ENCODE assay signal across 28 cellular contexts in genomic region chr4:54392459-54392858, GRCh38.
A peak's percentile ranks its signal among the peaks of the same experiment; 100 is the strongest.
DNase-seq lines count a peak whose midpoint lies in the region; ATAC-seq, FAIRE-seq and TF ChIP-seq lines count a peak whose summit lies in the region.
"Had no signal": no experiment of that assay in that cellular context is flagged by ENCODE, and none has a peak within 500 bp of the region (broad histone marks: within the 10 kb centered on the region; RNA-seq: fewer than 3 reads in every experiment).

No MANE protein-coding gene starts in this region.

- no peak overlapping the region for H3K4me2 ChIP-seq in astrocyte (ENCODE audit: low read length)
- H3K4me2 ChIP-seq: GM23338 had no signal

- no peaks in the 10 kb centered on the region for H3K27me3 Mint-ChIP-seq in astrocyte (ENCODE audit: low read depth, unreplicated experiment)
- H3K27me3 Mint-ChIP-seq in naive thymus-derived CD8-positive, alpha-beta T cell: peaks cover 0 to 16% (median 4%) of the 10 kb centered on the region in 5 donors

- H3K9me3 ChIP-seq in astrocyte (ENCODE audit: insufficient read depth, low read depth, low read length): no peaks in the 10 kb centered on the region
- H3K9me3 ChIP-seq: Peyer's patch had no signal

- no peaks in the 10 kb centered on the region for H3K36me3 Mint-ChIP-seq in astrocyte (ENCODE audit: low read depth, unreplicated experiment)
- H3K36me3 Mint-ChIP-seq in naive thymus-derived CD8-positive, alpha-beta T cell: no peaks in the 10 kb centered on the region
- H3K36me3 Mint-ChIP-seq: CD8-positive, alpha-beta T cell had no signal

- peaks cover 2% of the 10 kb centered on the region for H3K4me1 Mint-ChIP-seq in astrocyte (ENCODE audit: low read depth, unreplicated experiment)
- H3K4me1 Mint-ChIP-seq in naive thymus-derived CD8-positive, alpha-beta T cell: no peaks in the 10 kb centered on the region
- H3K4me1 Mint-ChIP-seq: B cell, GM23338 had no signal

- H3K36me3 ChIP-seq in astrocyte (ENCODE audit: insufficient read depth, low read length): no peaks in the 10 kb centered on the region
- H3K36me3 ChIP-seq: Peyer's patch had no signal

- H3K27ac ChIP-seq in astrocyte (ENCODE audit: low read depth, low read length): no peak overlapping the region
- H3K27ac ChIP-seq: 22Rv1, C4-2B, Peyer's patch had no signal

- H3K4me3 Mint-ChIP-seq in astrocyte (ENCODE audit: unreplicated experiment): no peak overlapping the region
- H3K4me3 Mint-ChIP-seq in naive thymus-derived CD8-positive, alpha-beta T cell: no peak overlapping the region
- H3K4me3 Mint-ChIP-seq: B cell; CD8-positive, alpha-beta T cell; GM23338; H9 had no signal

- H3K79me2 ChIP-seq in astrocyte (ENCODE audit: insufficient read depth, low read length): no peaks in the 10 kb centered on the region

- POLR2A ChIA-PET in naive thymus-derived CD8-positive, alpha-beta T cell (lab: Charles Lee): no interaction called here

- H3K4me1 ChIP-seq in astrocyte (ENCODE audit: insufficient read depth, low read length): no peaks in the 10 kb centered on the region
- H3K4me1 ChIP-seq: Peyer's patch had no signal

- H3K9ac ChIP-seq in astrocyte (ENCODE audit: low read length): no peak overlapping the region

- peaks cover 8% of the 10 kb centered on the region for H3K9me3 Mint-ChIP-seq in astrocyte (ENCODE audit: unreplicated experiment)
- peaks cover 0 to 4% (median 0%) of the 10 kb centered on the region in 9 donors for H3K9me3 Mint-ChIP-seq in naive thymus-derived CD8-positive, alpha-beta T cell

- DNase-seq in NOMO-1 treated with DMSO at 0.1 percent for 48 hours (lab: John Stamatoyannopoulos, UW; ENCODE audit: unreplicated experiment): peak; percentile 1
- no peak for DNase-seq in NOMO-1 treated with dmso at 0.1 percent for 144 hours (lab: John Stamatoyannopoulos, UW; ENCODE audit: unreplicated experiment)
- DNase-seq in astrocyte (ENCODE audit: low read depth): no peak
- peak; percentile 24 for DNase-seq in fibroblast of pulmonary artery (ENCODE audit: low read depth)
- DNase-seq in NCI-H2029 treated with DMSO at 0.1 percent for 48 hours (lab: John Stamatoyannopoulos, UW): no peak
- DNase-seq in naive thymus-derived CD8-positive, alpha-beta T cell: no peak
- DNase-seq: CD8-positive, alpha-beta T cell; DMS 273 treated with DMSO at 0.1 percent for 48 hours; DMS79; EL; GDM1; H9; MM.1S; NCI-H1048; NCI-H1417; NCI-H1694; NCI-H2081; NCI-H2227 treated with DMSO at 0.1 percent for 48 hours; NCI-H526 treated with DMSO at 0.1 percent for 48 hours; Peyer's patch; SHP77 treated with DMSO at 0.1 percent for 48 hours had no signal

- no peak overlapping the region for H3K4me3 ChIP-seq in astrocyte (ENCODE audit: insufficient read depth, low read depth, low read length)
- no peak overlapping the region for H3K4me3 ChIP-seq in fibroblast of pulmonary artery (replicated peaks; ENCODE audit: low read depth, low read length)
- H3K4me3 ChIP-seq: GM12878, GM23338, Peyer's patch had no signal

- no peak for TF ChIP-seq CTCF in astrocyte (IDR thresholded peaks at IDR 0.05; ENCODE audit: insufficient read depth, low read depth, low read length)
- no peak for TF ChIP-seq CTCF in fibroblast of pulmonary artery (IDR thresholded peaks at IDR 0.05; ENCODE audit: low read length, missing control alignments)

- no peaks in the 10 kb centered on the region for H4K20me1 ChIP-seq in astrocyte (ENCODE audit: insufficient read depth, low read length)

- H2AFZ ChIP-seq in astrocyte (ENCODE audit: low read depth, low read length): no peak overlapping the region
- H2AFZ ChIP-seq: GM23338 had no signal

- no peak overlapping the region for H3K27ac Mint-ChIP-seq in astrocyte (ENCODE audit: unreplicated experiment)
- no peak overlapping the region for H3K27ac Mint-ChIP-seq in naive thymus-derived CD8-positive, alpha-beta T cell
- H3K27ac Mint-ChIP-seq: B cell; CD8-positive, alpha-beta T cell; GM23338; H9 had no signal

- peaks cover 4% of the 10 kb centered on the region for H3K27me3 ChIP-seq in astrocyte (ENCODE audit: insufficient read depth, low read length)
- H3K27me3 ChIP-seq: Peyer's patch had no signal

- FAIRE-seq in astrocyte (lab: Jason Lieb, UNC): peak; percentile 52
- FAIRE-seq: GM12878, HepG2 had no signal

- ATAC-seq in GM21447 (IDR thresholded peaks at IDR 0.05; ENCODE audit: unreplicated experiment): no peak
- no peak for ATAC-seq in naive thymus-derived CD8-positive, alpha-beta T cell
- ATAC-seq: CD8-positive, alpha-beta T cell; GM12878; GM23338; HepG2 had no signal

Comparison
In these comparisons a context has a peak if more than half of its experiments do, and no peak if none do; other contexts are left out.
1. DNase-seq: peak in NOMO-1 treated with DMSO at 0.1 percent for 48 hours (single experiment) and fibroblast of pulmonary artery (single experiment); none in NOMO-1 treated with dmso at 0.1 percent for 144 hours (single experiment), astrocyte (single experiment), NCI-H2029 treated with DMSO at 0.1 percent for 48 hours (single experiment) and naive thymus-derived CD8-positive, alpha-beta T cell (0 of 10).